ENCODE assay signal across 24 cellular contexts in the genomic region with DNA sequence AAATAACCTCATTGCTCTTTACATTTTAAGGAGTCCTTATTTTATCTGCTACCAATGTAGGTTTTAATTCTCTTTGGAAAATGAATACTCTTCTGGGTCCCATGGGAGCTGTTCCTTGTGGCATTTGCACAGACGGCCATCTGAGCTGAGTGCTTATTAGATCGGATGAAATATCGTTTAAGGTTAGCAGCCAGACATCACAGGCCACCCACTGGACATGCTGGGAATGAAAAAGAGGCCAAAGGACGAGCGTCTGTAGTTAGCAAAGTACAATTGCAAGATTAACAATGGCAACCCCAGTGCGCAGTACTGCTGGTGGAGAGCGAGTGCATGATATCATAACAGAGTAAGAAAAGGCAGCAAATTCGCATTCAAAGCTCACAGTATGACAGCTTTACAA. TPM values are rescaled to one million over a fixed set of nuclear protein-coding genes. Genes with fewer than 3 reads are reported as not detected.
"Had no signal": no experiment of that assay in that cellular context is flagged by ENCODE, and none has a peak within 500 bp of the region (broad histone marks: within the 10 kb centered on the region; RNA-seq: fewer than 3 reads in every experiment).

No MANE protein-coding gene starts in this region.

- H3K4me1 ChIP-seq: ascending aorta, breast epithelium, gastrocnemius medialis, neural progenitor cell, right lobe of liver, tibial nerve, vagina had no signal

- H3K9me3 Mint-ChIP-seq: activated naive CD4-positive, alpha-beta T cell treated with anti-CD3 and anti-CD28 coated beads, Interleukin-2, amount 50 U/mL, for 24 hours; activated T-cell treated with anti-CD3 and anti-CD28 coated beads, Interleukin-2, amount 50 U/mL, for 72 hours; naive B cell; neural progenitor cell; stimulated activated naive CD8-positive, alpha-beta T cell treated with anti-CD3 and anti-CD28 coated beads, Interleukin-15, Interleukin-2, amounts not matched to agents 100 ng/mL and 50 ng/mL, for 24 hours had no signal

- H3K36me3 Mint-ChIP-seq: activated naive CD4-positive, alpha-beta T cell treated with anti-CD3 and anti-CD28 coated beads, Interleukin-2, amount 50 U/mL, for 24 hours; naive B cell; neural progenitor cell had no signal

- H3K9ac ChIP-seq: neural progenitor cell had no signal

- ATAC-seq: activated T-cell treated with anti-CD3 and anti-CD28 coated beads, Interleukin-2, amount 50 U/mL, for 72 hours; gastrocnemius medialis; heart right ventricle; mucosa of descending colon; right lobe of liver had no signal

- H3K4me2 ChIP-seq: neural progenitor cell had no signal

- H3K27me3 ChIP-seq: ascending aorta, breast epithelium, gastrocnemius medialis, heart right ventricle, neural progenitor cell, ovary, right lobe of liver, tibial nerve, vagina had no signal

- H3K4me3 ChIP-seq: ascending aorta, breast epithelium, gastrocnemius medialis, heart right ventricle, mucosa of descending colon, neural progenitor cell, ovary, right lobe of liver, tibial nerve, vagina had no signal

- H2AFZ ChIP-seq: neural progenitor cell had no signal

- DNase-seq: activated CD4-positive, alpha-beta T cell treated with anti-CD3 and anti-CD28 coated beads for 1 hour; activated effector memory CD4-positive, alpha-beta T cell treated with anti-CD3 and anti-CD28 coated beads, Interleukin-2, amount 50 U/mL, for 16 hours; activated T-cell treated with anti-CD3 and anti-CD28 coated beads, Interleukin-2, amount 50 U/mL, for 72 hours; cerebellar nuclear complex; effector CD4-positive, alpha-beta T cell; gastrocnemius medialis; heart right ventricle; mesenchymal stem cell; mucosa of descending colon; naive B cell; ovary; right lobe of liver; small intestine; stimulated activated CD4-positive, alpha-beta T cell treated with anti-CD3 and anti-CD28 coated beads, Interleukin-15, amount 100 ng/mL, for 24 hours; stimulated activated CD4-positive, alpha-beta T cell treated with anti-CD3 and anti-CD28 coated beads, Interleukin-2, amount 100 ng/mL, for 48 hours; WERI-Rb-1 had no signal

- H3K4me3 Mint-ChIP-seq: activated naive CD4-positive, alpha-beta T cell treated with anti-CD3 and anti-CD28 coated beads, Interleukin-2, amount 50 U/mL, for 24 hours; activated T-cell treated with anti-CD3 and anti-CD28 coated beads, Interleukin-2, amount 50 U/mL, for 72 hours; naive B cell; neural progenitor cell; stimulated activated naive CD8-positive, alpha-beta T cell treated with anti-CD3 and anti-CD28 coated beads, Interleukin-15, Interleukin-2, amounts not matched to agents 100 ng/mL and 50 ng/mL, for 24 hours had no signal

- H3K36me3 ChIP-seq: ascending aorta, breast epithelium, gastrocnemius medialis, heart right ventricle, neural progenitor cell, ovary, right lobe of liver, tibial nerve, vagina, WERI-Rb-1 had no signal

- H3K4me1 Mint-ChIP-seq: activated naive CD4-positive, alpha-beta T cell treated with anti-CD3 and anti-CD28 coated beads, Interleukin-2, amount 50 U/mL, for 24 hours; naive B cell; neural progenitor cell had no signal

- H3K27ac Mint-ChIP-seq: activated naive CD4-positive, alpha-beta T cell treated with anti-CD3 and anti-CD28 coated beads, Interleukin-2, amount 50 U/mL, for 24 hours; activated T-cell treated with anti-CD3 and anti-CD28 coated beads, Interleukin-2, amount 50 U/mL, for 72 hours; naive B cell; neural progenitor cell; stimulated activated naive CD8-positive, alpha-beta T cell treated with anti-CD3 and anti-CD28 coated beads, Interleukin-15, Interleukin-2, amounts not matched to agents 100 ng/mL and 50 ng/mL, for 24 hours had no signal

- H3K9me3 ChIP-seq: ascending aorta, breast epithelium, gastrocnemius medialis, heart right ventricle, mucosa of descending colon, ovary, right lobe of liver, tibial nerve, vagina had no signal

- H3K27ac ChIP-seq: ascending aorta, breast epithelium, gastrocnemius medialis, heart right ventricle, neural progenitor cell, ovary, right lobe of liver, tibial nerve, vagina, WERI-Rb-1 had no signal

RNA-seq across cellular contexts. Expression of a gene that starts 28.4 kb away (rescaled TPM):
- total RNA-seq: activated CD8-positive, alpha-beta memory T cell treated with anti-CD3 and anti-CD28 coated beads for 36 hours had no signal
